17 cellular contexts compared by ENCODE assay signal in the genomic region with DNA sequence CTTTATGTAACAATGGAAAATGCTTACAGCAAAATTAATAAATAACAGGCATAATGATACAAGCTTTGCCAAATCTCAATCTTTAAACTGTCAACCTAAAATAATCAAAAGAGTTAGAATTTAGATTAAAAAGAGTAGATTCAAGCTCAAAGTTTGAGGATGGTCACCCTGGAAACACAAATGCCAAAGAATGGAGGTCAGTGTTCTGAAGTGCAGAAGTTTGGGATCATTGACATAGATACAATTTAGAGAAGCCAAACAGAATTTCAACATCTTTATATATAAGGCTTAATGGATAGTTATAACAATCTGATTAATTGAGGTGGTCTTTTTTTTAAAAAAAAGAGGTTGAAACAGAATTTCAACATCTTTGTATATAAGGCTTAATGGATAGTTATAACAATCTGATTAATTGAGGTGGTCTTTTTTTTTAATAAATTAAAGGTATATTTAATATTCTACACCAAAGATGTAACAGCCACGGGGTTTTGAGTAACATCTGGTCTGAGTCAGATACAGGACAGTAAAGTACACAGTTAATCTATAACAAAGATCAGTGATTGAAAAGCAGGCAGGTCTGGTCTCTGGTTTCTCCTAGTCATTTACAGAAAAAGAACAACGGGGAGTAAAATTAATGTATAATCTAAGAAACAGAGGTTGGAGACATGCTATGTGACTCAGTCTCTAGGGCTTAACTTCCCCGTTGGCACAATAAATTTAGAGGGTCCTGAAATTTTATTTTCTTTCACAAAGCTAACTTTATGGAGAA.
DNase-seq lines count a peak whose midpoint lies in the region; ATAC-seq and TF ChIP-seq lines count a peak whose summit lies in the region.
"Had no signal": no experiment of that assay in that cellular context is flagged by ENCODE, and none has a peak within 500 bp of the region (broad histone marks: within the 10 kb centered on the region; RNA-seq: fewer than 3 reads in every experiment).

No MANE protein-coding gene starts in this region.

- H3K4me3 ChIP-seq in epithelial cell of proximal tubule (ENCODE audit: low read depth, low read length) (no peak overlapping the region), heart left ventricle (no peak overlapping the region)
- H3K4me3 ChIP-seq: BLaER1, lung had no signal

- peak; percentile 83 for DNase-seq in epithelial cell of proximal tubule (ENCODE audit: low read depth)
- no peak for DNase-seq in RWPE1 (ENCODE audit: low spot score)
- no peak for DNase-seq in COLO668 (lab: John Stamatoyannopoulos, UW; ENCODE audit: unreplicated experiment)
- no peak for DNase-seq in heart left ventricle
- DNase-seq: activated CD4-positive, alpha-beta T cell treated with anti-CD3 and anti-CD28 coated beads for 1 hour; activated T-cell treated with anti-CD3 and anti-CD28 coated beads, Interleukin-2, amount 50 U/mL, for 48 hours; aorta; effector memory CD4-positive, alpha-beta T cell; NCI-H1436 treated with DMSO at 0.1 percent for 48 hours; NCI-H82; SW 1271 had no signal

- ATAC-seq in GM18870 (IDR thresholded peaks at IDR 0.05; ENCODE audit: unreplicated experiment) (peak; percentile 99), GM21737 (IDR thresholded peaks at IDR 0.05; ENCODE audit: unreplicated experiment) (peak; percentile 99), HG03108 (IDR thresholded peaks at IDR 0.05; ENCODE audit: unreplicated experiment) (peak; percentile 100), heart left ventricle (no peak), HG02870 (IDR thresholded peaks at IDR 0.05; ENCODE audit: unreplicated experiment) (no peak)

- no peak for TF ChIP-seq CTCF in epithelial cell of proximal tubule (conservative IDR thresholded peaks at IDR 0.05; ENCODE audit: low read depth, low read length)
- no peak for TF ChIP-seq CTCF in RWPE1 (conservative IDR thresholded peaks at IDR 0.05; ENCODE audit: low read depth)
- no peak for TF ChIP-seq CTCF in heart left ventricle (IDR thresholded peaks at IDR 0.05)

- CTCF ChIA-PET in RWPE1 (lab: Yijun Ruan, JAX): no interaction called here

- H3K27me3 ChIP-seq in heart left ventricle: no peaks in the 10 kb centered on the region
- H3K27me3 ChIP-seq: BLaER1 had no signal

- H3K27ac ChIP-seq in RWPE1: no peak overlapping the region
- no peak overlapping the region for H3K27ac ChIP-seq in heart left ventricle
- H3K27ac ChIP-seq: BLaER1 had no signal

- H3K4me1 ChIP-seq in heart left ventricle: no peaks in the 10 kb centered on the region
- H3K4me1 ChIP-seq: BLaER1 had no signal

- POLR2A ChIA-PET in RWPE1 (lab: Yijun Ruan, JAX; ENCODE audit: low non-redundant PET): no interaction called here

- intact Hi-C loops in heart left ventricle (cut with DNase I): no loop called here

- TF ChIP-seq POLR2A in heart left ventricle (IDR thresholded peaks at IDR 0.05): no peak

- 76 to 81% (median 78%) methylated on average over 3 of the region's 3 CpGs for WGBS in heart left ventricle, 4 donors

- no peaks in the 10 kb centered on the region for H3K9me3 ChIP-seq in heart left ventricle
- H3K9me3 ChIP-seq: BLaER1 had no signal

- no peaks in the 10 kb centered on the region for H3K36me3 ChIP-seq in heart left ventricle
- H3K36me3 ChIP-seq: BLaER1 had no signal

Comparison
In these comparisons a context has a peak if more than half of its experiments do, and no peak if none do; other contexts are left out.
1. ATAC-seq: peak in GM18870 (single experiment), GM21737 (single experiment) and HG03108 (single experiment); none in heart left ventricle (0 of 4) and HG02870 (single experiment).